In the genomic region with DNA sequence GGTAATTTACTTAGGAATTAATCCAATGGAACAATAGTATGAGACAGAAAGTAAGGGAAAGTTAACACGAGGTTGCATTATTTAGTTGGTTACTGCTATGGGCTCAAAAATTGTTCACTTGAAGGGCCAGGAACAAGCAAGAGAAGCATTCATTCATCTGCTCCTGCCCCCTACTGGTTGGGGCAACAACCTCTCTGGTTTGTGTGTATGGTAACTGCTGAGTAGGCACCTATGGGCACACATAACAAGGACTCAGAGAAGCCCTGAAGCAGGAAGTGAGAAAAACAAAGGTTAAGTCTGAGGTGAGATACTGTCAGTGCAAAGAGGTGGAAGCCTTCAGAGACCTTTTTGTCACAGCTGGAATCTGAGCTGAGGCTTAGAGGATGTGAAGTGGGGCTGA, we compare ENCODE assay signal across 1 cellular context.
TF ChIP-seq lines count a peak whose summit lies in the region.

No MANE protein-coding gene starts in this region.

TF ChIP-seq in SK-N-SH treated with all-trans-retinoic acid at 6 μM for 48 hours, 23 proteins besides CTCF, POLR2A, EP300 and RAD21 (continued from another document):
- TF ChIP-seq, protein P1, sequence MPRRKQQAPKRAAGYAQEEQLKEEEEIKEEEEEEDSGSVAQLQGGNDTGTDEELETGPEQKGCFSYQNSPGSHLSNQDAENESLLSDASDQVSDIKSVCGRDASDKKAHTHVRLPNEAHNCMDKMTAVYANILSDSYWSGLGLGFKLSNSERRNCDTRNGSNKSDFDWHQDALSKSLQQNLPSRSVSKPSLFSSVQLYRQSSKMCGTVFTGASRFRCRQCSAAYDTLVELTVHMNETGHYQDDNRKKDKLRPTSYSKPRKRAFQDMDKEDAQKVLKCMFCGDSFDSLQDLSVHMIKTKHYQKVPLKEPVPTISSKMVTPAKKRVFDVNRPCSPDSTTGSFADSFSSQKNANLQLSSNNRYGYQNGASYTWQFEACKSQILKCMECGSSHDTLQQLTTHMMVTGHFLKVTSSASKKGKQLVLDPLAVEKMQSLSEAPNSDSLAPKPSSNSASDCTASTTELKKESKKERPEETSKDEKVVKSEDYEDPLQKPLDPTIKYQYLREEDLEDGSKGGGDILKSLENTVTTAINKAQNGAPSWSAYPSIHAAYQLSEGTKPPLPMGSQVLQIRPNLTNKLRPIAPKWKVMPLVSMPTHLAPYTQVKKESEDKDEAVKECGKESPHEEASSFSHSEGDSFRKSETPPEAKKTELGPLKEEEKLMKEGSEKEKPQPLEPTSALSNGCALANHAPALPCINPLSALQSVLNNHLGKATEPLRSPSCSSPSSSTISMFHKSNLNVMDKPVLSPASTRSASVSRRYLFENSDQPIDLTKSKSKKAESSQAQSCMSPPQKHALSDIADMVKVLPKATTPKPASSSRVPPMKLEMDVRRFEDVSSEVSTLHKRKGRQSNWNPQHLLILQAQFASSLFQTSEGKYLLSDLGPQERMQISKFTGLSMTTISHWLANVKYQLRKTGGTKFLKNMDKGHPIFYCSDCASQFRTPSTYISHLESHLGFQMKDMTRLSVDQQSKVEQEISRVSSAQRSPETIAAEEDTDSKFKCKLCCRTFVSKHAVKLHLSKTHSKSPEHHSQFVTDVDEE (CRISPR knock-in tag; IDR thresholded peaks at IDR 0.05), result no peak
- TF ChIP-seq TOX (CRISPR knock-in tag; IDR thresholded peaks at IDR 0.05; ENCODE audit: borderline replicate concordance), result no peak
TF ChIP-seq in SK-N-SH treated with all-trans-retinoic acid at 6 μM for 48 hours: peak in this region for 0.
